ENCODE assay signal across 8 cellular contexts in the genomic region with DNA sequence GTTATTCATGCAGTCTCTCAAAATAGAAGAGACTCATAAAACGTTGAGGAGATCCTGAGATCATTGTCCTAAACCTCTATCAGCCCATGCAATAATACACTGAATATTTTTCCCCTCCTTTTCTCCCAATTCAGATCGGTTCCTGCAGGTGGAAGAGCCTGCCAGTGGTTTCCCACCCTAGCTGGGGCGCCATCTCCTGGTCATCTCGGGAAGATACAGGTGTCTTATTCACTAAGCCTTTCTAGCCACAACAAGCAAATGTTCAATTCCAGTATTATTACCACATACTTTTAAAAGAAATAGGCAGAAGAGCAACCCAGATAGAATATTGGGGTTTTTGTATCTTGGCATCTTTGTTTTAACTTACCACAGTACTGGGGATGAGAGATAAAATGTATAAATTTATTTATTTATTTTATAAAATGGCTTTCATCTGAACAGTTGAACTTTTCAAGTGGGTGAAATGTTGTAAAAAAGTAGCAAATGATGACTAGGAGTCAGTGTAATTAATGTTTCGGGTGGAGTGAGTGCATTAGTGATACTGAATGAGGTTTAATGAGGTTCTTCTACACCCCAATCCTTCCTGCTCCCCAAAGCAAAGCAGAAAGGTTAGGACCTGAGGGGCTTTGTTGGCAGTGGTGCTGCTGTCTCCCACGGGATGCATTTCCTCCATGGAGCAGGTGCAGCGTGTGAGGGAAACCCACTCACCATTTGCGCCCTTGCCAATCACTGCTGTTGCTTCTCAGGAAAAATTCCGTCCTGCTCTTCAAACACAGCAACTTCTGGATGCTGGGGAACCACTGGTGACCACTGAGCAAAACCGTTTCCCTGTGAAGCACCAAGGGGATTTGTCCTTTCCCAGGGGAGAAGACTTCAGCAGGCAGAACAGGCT.
A peak's percentile ranks its signal among the peaks of the same experiment; 100 is the strongest.
DNase-seq lines count a peak whose midpoint lies in the region; ATAC-seq and TF ChIP-seq lines count a peak whose summit lies in the region.

No MANE protein-coding gene starts in this region.

- no peak overlapping the region for H3K4me3 Mint-ChIP-seq in natural killer cell

- no peak overlapping the region for H3K27ac Mint-ChIP-seq in natural killer cell

- no peaks in the 10 kb centered on the region for H3K36me3 Mint-ChIP-seq in natural killer cell

- H3K4me3 ChIP-seq in GM06990 (replicated peaks; ENCODE audit: low read depth, low read length), result no peak overlapping the region
- no peak overlapping the region for H3K4me3 ChIP-seq in epithelial cell of esophagus (ENCODE audit: low read length)

- ATAC-seq in HG03442 (IDR thresholded peaks at IDR 0.05; ENCODE audit: unreplicated experiment) (peak; percentile 52), natural killer cell (peak; percentile 55 to 82 (median 70)), HG02970 (IDR thresholded peaks at IDR 0.05; ENCODE audit: low FRiP score, unreplicated experiment) (no peak)

- TF ChIP-seq CTCF in GM06990 (IDR thresholded peaks at IDR 0.05; ENCODE audit: insufficient read depth, low read length, poor library complexity, severe bottlenecking) (peak; percentile 83), epithelial cell of esophagus (IDR thresholded peaks at IDR 0.05; ENCODE audit: insufficient read depth, low read depth, low read length, missing control alignments) (peak; percentile 91), natural killer cell (IDR thresholded peaks at IDR 0.05) (peak; percentile 83)

- no peaks in the 10 kb centered on the region for H3K36me3 ChIP-seq in GM06990 (ENCODE audit: control insufficient read depth, insufficient read depth, low read length)

- peaks cover 0 to 4% of the 10 kb centered on the region in 2 donors for H3K4me1 Mint-ChIP-seq in natural killer cell

- no peaks in the 10 kb centered on the region for H3K9me3 Mint-ChIP-seq in natural killer cell

- no peaks in the 10 kb centered on the region; the same call in none of the 2 replicates for H3K27me3 ChIP-seq in GM06990 (replicated peaks; ENCODE audit: control insufficient read depth, insufficient read depth, low read length)

- peaks cover 10 to 13% of the 10 kb centered on the region in 2 donors for H3K27me3 Mint-ChIP-seq in natural killer cell (ENCODE audit: low read depth in 2 of 2)

- intact Hi-C loops in natural killer cell (cut with micrococcal nuclease), result loop anchor here (1.0 kb wide), 1 partner anchor 177 kb away; no protein-coding TSS in a partner anchor

- no peak for DNase-seq in GM06990 (ENCODE audit: extremely low read depth, insufficient read length)
- DNase-seq in NOMO-1 treated with dmso at 0.1 percent for 144 hours (lab: John Stamatoyannopoulos, UW; ENCODE audit: unreplicated experiment), result peak; percentile 17
- DNase-seq in activated CD8-positive, alpha-beta memory T cell treated with anti-CD3 and anti-CD28 coated beads, Interleukin-2, amount 50 U/mL, for 1 hour (ENCODE audit: extremely low read depth), result peak; percentile 18
- DNase-seq in epithelial cell of esophagus (ENCODE audit: low read depth), result peak; percentile 78
- DNase-seq in natural killer cell, result peak; percentile 46
- DNase-seq in stromal cell of bone marrow (ENCODE audit: low read depth), result peak; percentile 44
